In the genomic region with DNA sequence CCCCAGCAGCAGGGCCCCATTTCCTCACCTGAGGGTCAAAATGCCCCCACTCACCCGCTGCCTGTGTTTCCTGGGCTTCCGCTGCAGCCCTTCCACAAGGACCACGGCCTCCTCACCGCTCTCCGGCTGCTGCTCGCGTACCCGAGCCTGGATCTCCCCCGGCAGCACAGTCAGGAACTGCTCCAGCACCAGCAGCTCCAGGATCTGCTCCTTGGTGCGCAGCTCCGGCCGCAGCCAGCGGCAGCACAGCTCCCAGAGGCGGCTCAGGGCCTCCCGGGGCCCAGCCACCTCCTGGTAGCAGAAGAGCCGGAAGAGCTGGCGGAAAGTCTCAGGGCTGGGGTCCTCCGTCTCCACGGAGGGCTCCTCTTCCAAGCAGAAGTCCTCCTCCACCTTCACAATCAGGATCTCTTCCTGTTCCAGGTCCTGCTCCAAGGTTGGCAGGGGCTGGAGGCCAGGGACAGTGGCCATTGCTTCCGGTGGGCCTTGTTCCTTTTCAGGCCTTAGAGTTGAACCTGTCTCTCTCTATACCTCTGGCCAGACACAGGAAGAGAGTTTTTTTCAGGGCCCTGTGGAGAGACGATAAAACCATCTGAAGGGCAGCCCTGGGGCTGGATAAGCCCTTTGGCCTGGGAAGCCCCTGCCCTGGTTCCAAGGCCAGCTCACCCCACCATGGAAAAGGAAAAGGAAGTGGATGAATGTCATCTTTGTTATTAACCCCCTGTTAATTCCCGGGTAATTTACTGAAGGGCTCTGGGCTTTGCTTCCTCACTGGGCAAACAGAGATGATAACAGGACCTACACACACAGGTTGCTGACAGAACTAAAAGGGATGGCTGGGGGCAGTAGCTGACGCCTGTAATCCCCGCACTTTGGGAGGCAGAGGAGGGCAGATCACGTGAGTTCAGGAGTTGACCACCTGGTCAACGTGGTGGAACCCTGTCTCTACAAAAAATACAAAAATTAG, we compare ENCODE assay signal across 1 cellular context.
A peak's percentile ranks its signal among the peaks of the same experiment; 100 is the strongest.
TF ChIP-seq lines count a peak whose summit lies in the region.

No MANE protein-coding gene starts in this region.

TF ChIP-seq in HepG2, 621 proteins besides CTCF, POLR2A, EP300 and RAD21 (continued from another document and continues in another):
- TF ChIP-seq, protein P1, sequence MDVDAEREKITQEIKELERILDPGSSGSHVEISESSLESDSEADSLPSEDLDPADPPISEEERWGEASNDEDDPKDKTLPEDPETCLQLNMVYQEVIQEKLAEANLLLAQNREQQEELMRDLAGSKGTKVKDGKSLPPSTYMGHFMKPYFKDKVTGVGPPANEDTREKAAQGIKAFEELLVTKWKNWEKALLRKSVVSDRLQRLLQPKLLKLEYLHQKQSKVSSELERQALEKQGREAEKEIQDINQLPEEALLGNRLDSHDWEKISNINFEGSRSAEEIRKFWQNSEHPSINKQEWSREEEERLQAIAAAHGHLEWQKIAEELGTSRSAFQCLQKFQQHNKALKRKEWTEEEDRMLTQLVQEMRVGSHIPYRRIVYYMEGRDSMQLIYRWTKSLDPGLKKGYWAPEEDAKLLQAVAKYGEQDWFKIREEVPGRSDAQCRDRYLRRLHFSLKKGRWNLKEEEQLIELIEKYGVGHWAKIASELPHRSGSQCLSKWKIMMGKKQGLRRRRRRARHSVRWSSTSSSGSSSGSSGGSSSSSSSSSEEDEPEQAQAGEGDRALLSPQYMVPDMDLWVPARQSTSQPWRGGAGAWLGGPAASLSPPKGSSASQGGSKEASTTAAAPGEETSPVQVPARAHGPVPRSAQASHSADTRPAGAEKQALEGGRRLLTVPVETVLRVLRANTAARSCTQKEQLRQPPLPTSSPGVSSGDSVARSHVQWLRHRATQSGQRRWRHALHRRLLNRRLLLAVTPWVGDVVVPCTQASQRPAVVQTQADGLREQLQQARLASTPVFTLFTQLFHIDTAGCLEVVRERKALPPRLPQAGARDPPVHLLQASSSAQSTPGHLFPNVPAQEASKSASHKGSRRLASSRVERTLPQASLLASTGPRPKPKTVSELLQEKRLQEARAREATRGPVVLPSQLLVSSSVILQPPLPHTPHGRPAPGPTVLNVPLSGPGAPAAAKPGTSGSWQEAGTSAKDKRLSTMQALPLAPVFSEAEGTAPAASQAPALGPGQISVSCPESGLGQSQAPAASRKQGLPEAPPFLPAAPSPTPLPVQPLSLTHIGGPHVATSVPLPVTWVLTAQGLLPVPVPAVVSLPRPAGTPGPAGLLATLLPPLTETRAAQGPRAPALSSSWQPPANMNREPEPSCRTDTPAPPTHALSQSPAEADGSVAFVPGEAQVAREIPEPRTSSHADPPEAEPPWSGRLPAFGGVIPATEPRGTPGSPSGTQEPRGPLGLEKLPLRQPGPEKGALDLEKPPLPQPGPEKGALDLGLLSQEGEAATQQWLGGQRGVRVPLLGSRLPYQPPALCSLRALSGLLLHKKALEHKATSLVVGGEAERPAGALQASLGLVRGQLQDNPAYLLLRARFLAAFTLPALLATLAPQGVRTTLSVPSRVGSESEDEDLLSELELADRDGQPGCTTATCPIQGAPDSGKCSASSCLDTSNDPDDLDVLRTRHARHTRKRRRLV (CRISPR knock-in tag; IDR thresholded peaks at IDR 0.05) = 0 out of 2 replicates have a peak, but pooled peaks have one; percentile 34
- 0 out of 2 replicates have a peak, but pooled peaks have one; percentile 34 for TF ChIP-seq ZNF816 (CRISPR knock-in tag; IDR thresholded peaks at IDR 0.05; ENCODE audit: borderline replicate concordance)
- TF ChIP-seq NFKB2 (CRISPR knock-in tag; IDR thresholded peaks at IDR 0.05; ENCODE audit: borderline replicate concordance) = no peak
- peak; percentile 25; the same call in 1 of the 2 replicates for TF ChIP-seq ELF3 (CRISPR knock-in tag; IDR thresholded peaks at IDR 0.05)
- TF ChIP-seq POLR2AphosphoS5 (IDR thresholded peaks at IDR 0.05; ENCODE audit: low read depth, low read length) = no peak
- TF ChIP-seq, protein P2, sequence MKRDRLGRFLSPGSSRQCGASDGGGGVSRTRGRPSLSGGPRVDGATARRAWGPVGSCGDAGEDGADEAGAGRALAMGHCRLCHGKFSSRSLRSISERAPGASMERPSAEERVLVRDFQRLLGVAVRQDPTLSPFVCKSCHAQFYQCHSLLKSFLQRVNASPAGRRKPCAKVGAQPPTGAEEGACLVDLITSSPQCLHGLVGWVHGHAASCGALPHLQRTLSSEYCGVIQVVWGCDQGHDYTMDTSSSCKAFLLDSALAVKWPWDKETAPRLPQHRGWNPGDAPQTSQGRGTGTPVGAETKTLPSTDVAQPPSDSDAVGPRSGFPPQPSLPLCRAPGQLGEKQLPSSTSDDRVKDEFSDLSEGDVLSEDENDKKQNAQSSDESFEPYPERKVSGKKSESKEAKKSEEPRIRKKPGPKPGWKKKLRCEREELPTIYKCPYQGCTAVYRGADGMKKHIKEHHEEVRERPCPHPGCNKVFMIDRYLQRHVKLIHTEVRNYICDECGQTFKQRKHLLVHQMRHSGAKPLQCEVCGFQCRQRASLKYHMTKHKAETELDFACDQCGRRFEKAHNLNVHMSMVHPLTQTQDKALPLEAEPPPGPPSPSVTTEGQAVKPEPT (CRISPR knock-in tag; IDR thresholded peaks at IDR 0.05; ENCODE audit: low read depth) = 0 out of 2 replicates have a peak, but pooled peaks have one; percentile 31
- peak; percentile 63 for TF ChIP-seq BHLHE40 (IDR thresholded peaks at IDR 0.05; ENCODE audit: low read length)
- TF ChIP-seq ZNF768 (CRISPR knock-in tag; IDR thresholded peaks at IDR 0.05) = peak; percentile 15; the same call in 1 of the 2 replicates
- TF ChIP-seq, protein P3, sequence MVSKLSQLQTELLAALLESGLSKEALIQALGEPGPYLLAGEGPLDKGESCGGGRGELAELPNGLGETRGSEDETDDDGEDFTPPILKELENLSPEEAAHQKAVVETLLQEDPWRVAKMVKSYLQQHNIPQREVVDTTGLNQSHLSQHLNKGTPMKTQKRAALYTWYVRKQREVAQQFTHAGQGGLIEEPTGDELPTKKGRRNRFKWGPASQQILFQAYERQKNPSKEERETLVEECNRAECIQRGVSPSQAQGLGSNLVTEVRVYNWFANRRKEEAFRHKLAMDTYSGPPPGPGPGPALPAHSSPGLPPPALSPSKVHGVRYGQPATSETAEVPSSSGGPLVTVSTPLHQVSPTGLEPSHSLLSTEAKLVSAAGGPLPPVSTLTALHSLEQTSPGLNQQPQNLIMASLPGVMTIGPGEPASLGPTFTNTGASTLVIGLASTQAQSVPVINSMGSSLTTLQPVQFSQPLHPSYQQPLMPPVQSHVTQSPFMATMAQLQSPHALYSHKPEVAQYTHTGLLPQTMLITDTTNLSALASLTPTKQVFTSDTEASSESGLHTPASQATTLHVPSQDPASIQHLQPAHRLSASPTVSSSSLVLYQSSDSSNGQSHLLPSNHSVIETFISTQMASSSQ (IDR thresholded peaks at IDR 0.05; ENCODE audit: low read depth) = no peak
- TF ChIP-seq, protein P3 (CRISPR knock-in tag; IDR thresholded peaks at IDR 0.05; ENCODE audit: borderline replicate concordance) = peak; percentile 12; the same call in 1 of the 2 replicates
- no peak for TF ChIP-seq SOX6 (IDR thresholded peaks at IDR 0.05)
- no peak; the same call in 1 of the 2 replicates for TF ChIP-seq SOX6 (CRISPR knock-in tag; IDR thresholded peaks at IDR 0.05)
- peak; percentile 30; the same call in 1 of the 2 replicates for TF ChIP-seq YEATS4 (CRISPR knock-in tag; IDR thresholded peaks at IDR 0.05; ENCODE audit: borderline replicate concordance)
- no peak for TF ChIP-seq NR2F2 (IDR thresholded peaks at IDR 0.05; ENCODE audit: borderline replicate concordance, low read depth)
- TF ChIP-seq SAP130 (CRISPR knock-in tag; IDR thresholded peaks at IDR 0.05; ENCODE audit: low read depth) = peak; percentile 44
- peak; percentile 93 for TF ChIP-seq ZBTB38 (CRISPR knock-in tag; IDR thresholded peaks at IDR 0.05)
- TF ChIP-seq, protein P4, sequence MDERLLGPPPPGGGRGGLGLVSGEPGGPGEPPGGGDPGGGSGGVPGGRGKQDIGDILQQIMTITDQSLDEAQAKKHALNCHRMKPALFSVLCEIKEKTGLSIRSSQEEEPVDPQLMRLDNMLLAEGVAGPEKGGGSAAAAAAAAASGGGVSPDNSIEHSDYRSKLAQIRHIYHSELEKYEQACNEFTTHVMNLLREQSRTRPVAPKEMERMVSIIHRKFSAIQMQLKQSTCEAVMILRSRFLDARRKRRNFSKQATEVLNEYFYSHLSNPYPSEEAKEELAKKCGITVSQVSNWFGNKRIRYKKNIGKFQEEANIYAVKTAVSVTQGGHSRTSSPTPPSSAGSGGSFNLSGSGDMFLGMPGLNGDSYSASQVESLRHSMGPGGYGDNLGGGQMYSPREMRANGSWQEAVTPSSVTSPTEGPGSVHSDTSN (CRISPR knock-in tag; IDR thresholded peaks at IDR 0.05) = no peak
- TF ChIP-seq ZNF350 (CRISPR knock-in tag; IDR thresholded peaks at IDR 0.05; ENCODE audit: borderline replicate concordance, low read depth) = 0 out of 2 replicates have a peak, but pooled peaks have one; percentile 1
- TF ChIP-seq, protein P5, sequence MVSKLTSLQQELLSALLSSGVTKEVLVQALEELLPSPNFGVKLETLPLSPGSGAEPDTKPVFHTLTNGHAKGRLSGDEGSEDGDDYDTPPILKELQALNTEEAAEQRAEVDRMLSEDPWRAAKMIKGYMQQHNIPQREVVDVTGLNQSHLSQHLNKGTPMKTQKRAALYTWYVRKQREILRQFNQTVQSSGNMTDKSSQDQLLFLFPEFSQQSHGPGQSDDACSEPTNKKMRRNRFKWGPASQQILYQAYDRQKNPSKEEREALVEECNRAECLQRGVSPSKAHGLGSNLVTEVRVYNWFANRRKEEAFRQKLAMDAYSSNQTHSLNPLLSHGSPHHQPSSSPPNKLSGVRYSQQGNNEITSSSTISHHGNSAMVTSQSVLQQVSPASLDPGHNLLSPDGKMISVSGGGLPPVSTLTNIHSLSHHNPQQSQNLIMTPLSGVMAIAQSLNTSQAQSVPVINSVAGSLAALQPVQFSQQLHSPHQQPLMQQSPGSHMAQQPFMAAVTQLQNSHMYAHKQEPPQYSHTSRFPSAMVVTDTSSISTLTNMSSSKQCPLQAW (CRISPR knock-in tag; IDR thresholded peaks at IDR 0.05) = peak; percentile 63; the same call in 1 of the 2 replicates
- TF ChIP-seq ZNF230 (CRISPR knock-in tag; IDR thresholded peaks at IDR 0.05) = 0 out of 2 replicates have a peak, but pooled peaks have one; percentile 35
- TF ChIP-seq ELF4 (CRISPR knock-in tag; IDR thresholded peaks at IDR 0.05; ENCODE audit: borderline replicate concordance) = 0 out of 2 replicates have a peak, but pooled peaks have one; percentile 71
- no peak for TF ChIP-seq ZNF205 (CRISPR knock-in tag; IDR thresholded peaks at IDR 0.05)
- 0 out of 2 replicates have a peak, but pooled peaks have one; percentile 17 for TF ChIP-seq ZBTB7A (CRISPR knock-in tag; IDR thresholded peaks at IDR 0.05)
- TF ChIP-seq ZNF652 (CRISPR knock-in tag; IDR thresholded peaks at IDR 0.05; ENCODE audit: borderline replicate concordance, low read depth) = peak; percentile 79
- TF ChIP-seq AGO2 (optimal IDR thresholded peaks at IDR 0.05; ENCODE audit: low read depth, low read length) = peak; percentile 57
- TF ChIP-seq, protein P6, sequence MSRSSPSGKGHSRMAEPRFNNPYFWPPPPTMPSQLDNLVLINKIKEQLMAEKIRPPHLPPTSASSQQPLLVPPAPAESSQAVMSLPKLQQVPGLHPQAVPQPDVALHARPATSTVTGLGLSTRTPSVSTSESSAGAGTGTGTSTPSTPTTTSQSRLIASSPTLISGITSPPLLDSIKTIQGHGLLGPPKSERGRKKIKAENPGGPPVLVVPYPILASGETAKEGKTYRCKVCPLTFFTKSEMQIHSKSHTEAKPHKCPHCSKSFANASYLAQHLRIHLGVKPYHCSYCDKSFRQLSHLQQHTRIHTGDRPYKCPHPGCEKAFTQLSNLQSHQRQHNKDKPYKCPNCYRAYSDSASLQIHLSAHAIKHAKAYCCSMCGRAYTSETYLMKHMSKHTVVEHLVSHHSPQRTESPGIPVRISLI (CRISPR knock-in tag; IDR thresholded peaks at IDR 0.05; ENCODE audit: borderline replicate concordance) = peak; percentile 80; the same call in 1 of the 2 replicates
- TF ChIP-seq ZC3H13 (CRISPR knock-in tag; IDR thresholded peaks at IDR 0.05) = peak; percentile 66; the same call in 1 of the 2 replicates
- peak; percentile 86 for TF ChIP-seq ZFX (CRISPR knock-in tag; IDR thresholded peaks at IDR 0.05; ENCODE audit: low read depth)
- TF ChIP-seq, protein P7, sequence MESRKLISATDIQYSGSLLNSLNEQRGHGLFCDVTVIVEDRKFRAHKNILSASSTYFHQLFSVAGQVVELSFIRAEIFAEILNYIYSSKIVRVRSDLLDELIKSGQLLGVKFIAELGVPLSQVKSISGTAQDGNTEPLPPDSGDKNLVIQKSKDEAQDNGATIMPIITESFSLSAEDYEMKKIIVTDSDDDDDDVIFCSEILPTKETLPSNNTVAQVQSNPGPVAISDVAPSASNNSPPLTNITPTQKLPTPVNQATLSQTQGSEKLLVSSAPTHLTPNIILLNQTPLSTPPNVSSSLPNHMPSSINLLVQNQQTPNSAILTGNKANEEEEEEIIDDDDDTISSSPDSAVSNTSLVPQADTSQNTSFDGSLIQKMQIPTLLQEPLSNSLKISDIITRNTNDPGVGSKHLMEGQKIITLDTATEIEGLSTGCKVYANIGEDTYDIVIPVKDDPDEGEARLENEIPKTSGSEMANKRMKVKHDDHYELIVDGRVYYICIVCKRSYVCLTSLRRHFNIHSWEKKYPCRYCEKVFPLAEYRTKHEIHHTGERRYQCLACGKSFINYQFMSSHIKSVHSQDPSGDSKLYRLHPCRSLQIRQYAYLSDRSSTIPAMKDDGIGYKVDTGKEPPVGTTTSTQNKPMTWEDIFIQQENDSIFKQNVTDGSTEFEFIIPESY (CRISPR knock-in tag; IDR thresholded peaks at IDR 0.05) = peak; percentile 83
- TF ChIP-seq SALL1 (CRISPR knock-in tag; IDR thresholded peaks at IDR 0.05) = peak; percentile 14; the same call in 1 of the 2 replicates
- TF ChIP-seq, protein P8, sequence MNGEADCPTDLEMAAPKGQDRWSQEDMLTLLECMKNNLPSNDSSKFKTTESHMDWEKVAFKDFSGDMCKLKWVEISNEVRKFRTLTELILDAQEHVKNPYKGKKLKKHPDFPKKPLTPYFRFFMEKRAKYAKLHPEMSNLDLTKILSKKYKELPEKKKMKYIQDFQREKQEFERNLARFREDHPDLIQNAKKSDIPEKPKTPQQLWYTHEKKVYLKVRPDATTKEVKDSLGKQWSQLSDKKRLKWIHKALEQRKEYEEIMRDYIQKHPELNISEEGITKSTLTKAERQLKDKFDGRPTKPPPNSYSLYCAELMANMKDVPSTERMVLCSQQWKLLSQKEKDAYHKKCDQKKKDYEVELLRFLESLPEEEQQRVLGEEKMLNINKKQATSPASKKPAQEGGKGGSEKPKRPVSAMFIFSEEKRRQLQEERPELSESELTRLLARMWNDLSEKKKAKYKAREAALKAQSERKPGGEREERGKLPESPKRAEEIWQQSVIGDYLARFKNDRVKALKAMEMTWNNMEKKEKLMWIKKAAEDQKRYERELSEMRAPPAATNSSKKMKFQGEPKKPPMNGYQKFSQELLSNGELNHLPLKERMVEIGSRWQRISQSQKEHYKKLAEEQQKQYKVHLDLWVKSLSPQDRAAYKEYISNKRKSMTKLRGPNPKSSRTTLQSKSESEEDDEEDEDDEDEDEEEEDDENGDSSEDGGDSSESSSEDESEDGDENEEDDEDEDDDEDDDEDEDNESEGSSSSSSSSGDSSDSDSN (CRISPR knock-in tag; IDR thresholded peaks at IDR 0.05) = peak; percentile 18; the same call in 1 of the 2 replicates
